19 cellular contexts compared by ENCODE assay signal in genomic region chr6:120384671-120385070, GRCh38.
"Had no signal": no experiment of that assay in that cellular context is flagged by ENCODE, and none has a peak within 500 bp of the region (broad histone marks: within the 10 kb centered on the region; RNA-seq: fewer than 3 reads in every experiment).

No MANE protein-coding gene starts in this region.

- H3K27me3 Mint-ChIP-seq: activated CD4-positive, alpha-beta T cell treated with anti-CD3 and anti-CD28 coated beads, Interleukin-2, amount 10 ng/mL, durations not matched to agents 7 days and 5 days; activated naive CD8-positive, alpha-beta T cell treated with anti-CD3 and anti-CD28 coated beads, Interleukin-2, amount 10 ng/mL, durations not matched to agents 7 days and 5 days had no signal

- H3K36me3 Mint-ChIP-seq: activated naive CD8-positive, alpha-beta T cell treated with anti-CD3 and anti-CD28 coated beads, Interleukin-2, amount 10 ng/mL, durations not matched to agents 7 days and 5 days; WTC11 had no signal

- H3K27ac ChIP-seq: colonic mucosa, esophagus squamous epithelium, gastroesophageal sphincter, psoas muscle, transverse colon, vagina had no signal

- H3K27me3 ChIP-seq: colonic mucosa, esophagus squamous epithelium, gastroesophageal sphincter, transverse colon, vagina had no signal

- DNase-seq: activated CD4-positive, alpha-beta T cell treated with anti-CD3 and anti-CD28 coated beads, Interleukin-2, amount 10 ng/mL, durations not matched to agents 7 days and 5 days; activated naive CD4-positive, alpha-beta T cell; activated naive CD8-positive, alpha-beta T cell treated with anti-CD3 and anti-CD28 coated beads, Interleukin-2, amount 10 ng/mL, durations not matched to agents 7 days and 5 days; anterior cingulate cortex; caudate nucleus; colonic mucosa; esophagus squamous epithelium; islet precursor cell; psoas muscle; stimulated activated CD4-positive, alpha-beta T cell treated with anti-CD3 and anti-CD28 coated beads, Interleukin-2, amount 100 ng/mL, for 48 hours; stimulated activated naive CD4-positive, alpha-beta T cell; substantia nigra; T-helper 2 cell; transverse colon had no signal

- H3K9me3 Mint-ChIP-seq: activated CD4-positive, alpha-beta T cell treated with anti-CD3 and anti-CD28 coated beads, Interleukin-2, amount 10 ng/mL, durations not matched to agents 7 days and 5 days; activated naive CD8-positive, alpha-beta T cell treated with anti-CD3 and anti-CD28 coated beads, Interleukin-2, amount 10 ng/mL, durations not matched to agents 7 days and 5 days; neural crest cell; WTC11 had no signal

- H3K27ac Mint-ChIP-seq: activated CD4-positive, alpha-beta T cell treated with anti-CD3 and anti-CD28 coated beads, Interleukin-2, amount 10 ng/mL, durations not matched to agents 7 days and 5 days; activated naive CD8-positive, alpha-beta T cell treated with anti-CD3 and anti-CD28 coated beads, Interleukin-2, amount 10 ng/mL, durations not matched to agents 7 days and 5 days; WTC11 had no signal

- H3K4me1 Mint-ChIP-seq: activated CD4-positive, alpha-beta T cell treated with anti-CD3 and anti-CD28 coated beads, Interleukin-2, amount 10 ng/mL, durations not matched to agents 7 days and 5 days; activated naive CD8-positive, alpha-beta T cell treated with anti-CD3 and anti-CD28 coated beads, Interleukin-2, amount 10 ng/mL, durations not matched to agents 7 days and 5 days; neural crest cell; WTC11 had no signal

- ATAC-seq: gastroesophageal sphincter, left lobe of liver, psoas muscle, WTC11 had no signal

- H3K4me3 Mint-ChIP-seq: activated CD4-positive, alpha-beta T cell treated with anti-CD3 and anti-CD28 coated beads, Interleukin-2, amount 10 ng/mL, durations not matched to agents 7 days and 5 days; activated naive CD8-positive, alpha-beta T cell treated with anti-CD3 and anti-CD28 coated beads, Interleukin-2, amount 10 ng/mL, durations not matched to agents 7 days and 5 days; neural crest cell; WTC11 had no signal

- H3K9me3 ChIP-seq: colonic mucosa, esophagus squamous epithelium, gastroesophageal sphincter, psoas muscle, transverse colon, vagina had no signal

- H3K4me3 ChIP-seq: colonic mucosa, esophagus squamous epithelium, gastroesophageal sphincter, psoas muscle, transverse colon, vagina had no signal

- H3K4me1 ChIP-seq: colonic mucosa, esophagus squamous epithelium, gastroesophageal sphincter, psoas muscle, transverse colon, vagina had no signal

- H3K36me3 ChIP-seq: colonic mucosa, esophagus squamous epithelium, gastroesophageal sphincter, transverse colon, vagina had no signal
